Comparison of ENCODE assay signal across 1 cellular context in the genomic region with DNA sequence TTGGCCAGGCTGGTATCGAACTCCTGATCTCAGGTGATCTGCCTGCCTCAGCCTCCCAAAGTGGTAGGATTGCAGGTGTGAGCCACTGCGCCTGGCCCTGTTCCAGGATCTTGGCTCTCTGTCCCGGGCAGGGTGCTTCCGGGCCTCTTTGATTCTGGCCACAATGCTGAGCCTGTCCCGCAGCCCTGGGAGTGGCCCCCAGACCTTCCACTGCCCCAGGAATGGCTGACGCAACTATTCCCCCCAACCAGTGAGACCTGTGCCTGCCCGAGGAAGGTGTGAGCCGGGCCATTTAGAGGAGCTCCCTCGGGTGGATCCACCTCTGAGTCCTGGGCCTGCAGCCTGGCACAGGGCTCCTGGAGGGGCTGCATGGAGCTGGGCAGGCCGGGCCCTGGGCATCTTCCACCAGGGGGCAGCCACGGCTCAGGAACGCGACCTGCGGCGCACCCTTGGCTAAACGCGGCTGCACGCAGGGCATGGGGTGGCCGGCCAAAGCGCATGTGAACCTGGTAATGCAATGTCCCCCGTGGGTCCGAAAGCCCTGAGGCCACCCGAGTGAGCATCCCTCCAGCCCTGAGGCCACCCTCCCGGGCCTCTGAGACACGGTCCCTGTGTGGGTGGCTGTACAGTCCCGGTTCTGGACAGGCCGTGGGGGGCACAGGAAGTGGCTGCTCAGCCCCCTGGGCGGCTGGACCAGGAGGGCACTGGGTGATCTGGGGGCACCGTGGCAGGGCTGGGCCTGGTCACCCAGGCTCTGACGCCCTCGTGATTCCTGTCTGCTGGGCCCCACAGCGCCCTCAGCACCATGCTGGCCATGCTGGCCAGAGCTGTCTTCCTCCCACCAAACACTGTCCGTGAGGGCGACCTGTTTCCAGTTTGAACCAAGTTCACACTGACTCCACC.
TF ChIP-seq lines count a peak whose summit lies in the region.

No MANE protein-coding gene starts in this region.

TF ChIP-seq in IMR-90, 13 proteins besides CTCF, POLR2A, EP300 and RAD21:
- TF ChIP-seq FOS (IDR thresholded peaks at IDR 0.05; ENCODE audit: low read depth, low read length): no peak
- TF ChIP-seq, protein P1, sequence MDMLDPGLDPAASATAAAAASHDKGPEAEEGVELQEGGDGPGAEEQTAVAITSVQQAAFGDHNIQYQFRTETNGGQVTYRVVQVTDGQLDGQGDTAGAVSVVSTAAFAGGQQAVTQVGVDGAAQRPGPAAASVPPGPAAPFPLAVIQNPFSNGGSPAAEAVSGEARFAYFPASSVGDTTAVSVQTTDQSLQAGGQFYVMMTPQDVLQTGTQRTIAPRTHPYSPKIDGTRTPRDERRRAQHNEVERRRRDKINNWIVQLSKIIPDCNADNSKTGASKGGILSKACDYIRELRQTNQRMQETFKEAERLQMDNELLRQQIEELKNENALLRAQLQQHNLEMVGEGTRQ (IDR thresholded peaks at IDR 0.05; ENCODE audit: low read depth, low read length): no peak
- TF ChIP-seq CEBPB (IDR thresholded peaks at IDR 0.05; ENCODE audit: low read depth, low read length): no peak
- TF ChIP-seq SMC3 (IDR thresholded peaks at IDR 0.05; ENCODE audit: low read depth, low read length): peak; percentile 80
- no peak for TF ChIP-seq RFX5 (IDR thresholded peaks at IDR 0.05; ENCODE audit: low read depth, low read length)
- no peak for TF ChIP-seq CHD1 (IDR thresholded peaks at IDR 0.05; ENCODE audit: low read depth, low read length)
